Comparison of ENCODE assay signal across 1 cellular context in the genomic region with DNA sequence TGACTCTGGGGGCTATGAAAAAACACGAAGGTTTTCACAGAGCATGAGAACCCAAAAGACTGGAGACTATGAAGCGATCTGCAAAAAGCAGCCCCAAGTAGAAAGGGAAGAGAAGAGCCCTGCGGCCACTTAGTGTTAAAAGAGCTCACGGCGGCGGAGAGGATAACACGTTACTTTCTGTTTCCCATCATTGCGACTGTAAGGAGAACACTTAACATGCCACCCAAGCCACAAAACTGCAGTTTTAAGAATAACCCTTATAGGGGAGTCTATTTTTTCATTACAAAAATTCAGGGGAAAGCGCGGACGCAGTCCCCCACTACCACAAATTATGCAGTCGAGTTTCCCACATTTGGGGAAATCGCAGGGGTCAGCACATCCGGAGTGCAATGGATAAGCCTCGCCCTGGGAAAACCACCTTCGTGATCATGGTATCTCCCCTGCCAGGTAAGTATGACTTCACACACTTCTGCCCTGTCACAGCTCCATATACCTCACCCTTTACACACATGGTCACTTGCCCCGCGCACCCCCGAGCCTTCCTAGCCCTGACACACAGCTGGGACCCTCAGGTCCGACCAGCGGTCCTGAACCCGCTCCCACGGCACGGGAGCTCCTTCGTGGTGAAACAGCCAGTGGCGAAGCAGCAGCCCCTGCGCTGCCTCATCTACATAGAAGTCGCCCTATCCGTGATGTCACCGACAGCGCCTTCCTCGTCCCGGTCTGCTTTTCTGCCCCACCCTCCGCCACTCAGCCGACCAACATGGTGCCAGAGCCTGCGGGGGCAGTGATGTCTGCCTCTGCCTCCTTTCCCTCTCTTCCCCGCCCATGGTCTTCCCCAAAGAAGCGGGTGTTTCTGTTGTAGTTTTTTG.
TF ChIP-seq lines count a peak whose summit lies in the region.
"Not testable (repeated sequence)": the region's sequence is repeated elsewhere in the genome, so short reads cannot be mapped to it uniquely, and the experiment has no call there.

No MANE protein-coding gene starts in this region.

TF ChIP-seq in K562, 482 proteins besides CTCF, POLR2A, EP300 and RAD21 (continued from another document and continues in another):
- TF ChIP-seq, protein P1, sequence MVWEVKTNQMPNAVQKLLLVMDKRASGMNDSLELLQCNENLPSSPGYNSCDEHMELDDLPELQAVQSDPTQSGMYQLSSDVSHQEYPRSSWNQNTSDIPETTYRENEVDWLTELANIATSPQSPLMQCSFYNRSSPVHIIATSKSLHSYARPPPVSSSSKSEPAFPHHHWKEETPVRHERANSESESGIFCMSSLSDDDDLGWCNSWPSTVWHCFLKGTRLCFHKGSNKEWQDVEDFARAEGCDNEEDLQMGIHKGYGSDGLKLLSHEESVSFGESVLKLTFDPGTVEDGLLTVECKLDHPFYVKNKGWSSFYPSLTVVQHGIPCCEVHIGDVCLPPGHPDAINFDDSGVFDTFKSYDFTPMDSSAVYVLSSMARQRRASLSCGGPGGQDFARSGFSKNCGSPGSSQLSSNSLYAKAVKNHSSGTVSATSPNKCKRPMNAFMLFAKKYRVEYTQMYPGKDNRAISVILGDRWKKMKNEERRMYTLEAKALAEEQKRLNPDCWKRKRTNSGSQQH (CRISPR knock-in tag; IDR thresholded peaks at IDR 0.05): peak; percentile 99
- TF ChIP-seq ZNF764 (CRISPR knock-in tag; IDR thresholded peaks at IDR 0.05; ENCODE audit: low read depth): peak; percentile 77; the same call in 1 of the 2 replicates
- peak; percentile 85 to 90 for TF ChIP-seq NONO (IDR thresholded peaks at IDR 0.05; ENCODE audit: low read depth in 2 of 2, low read length in 1 of 2)
- TF ChIP-seq ZFP1 (CRISPR knock-in tag; IDR thresholded peaks at IDR 0.05): 0 out of 2 replicates have a peak, but pooled peaks have one; percentile 36
- peak; percentile 47; the same call in 1 of the 2 replicates for TF ChIP-seq CHD2 (IDR thresholded peaks at IDR 0.05; ENCODE audit: low read depth, low read length)
- TF ChIP-seq, protein P2, sequence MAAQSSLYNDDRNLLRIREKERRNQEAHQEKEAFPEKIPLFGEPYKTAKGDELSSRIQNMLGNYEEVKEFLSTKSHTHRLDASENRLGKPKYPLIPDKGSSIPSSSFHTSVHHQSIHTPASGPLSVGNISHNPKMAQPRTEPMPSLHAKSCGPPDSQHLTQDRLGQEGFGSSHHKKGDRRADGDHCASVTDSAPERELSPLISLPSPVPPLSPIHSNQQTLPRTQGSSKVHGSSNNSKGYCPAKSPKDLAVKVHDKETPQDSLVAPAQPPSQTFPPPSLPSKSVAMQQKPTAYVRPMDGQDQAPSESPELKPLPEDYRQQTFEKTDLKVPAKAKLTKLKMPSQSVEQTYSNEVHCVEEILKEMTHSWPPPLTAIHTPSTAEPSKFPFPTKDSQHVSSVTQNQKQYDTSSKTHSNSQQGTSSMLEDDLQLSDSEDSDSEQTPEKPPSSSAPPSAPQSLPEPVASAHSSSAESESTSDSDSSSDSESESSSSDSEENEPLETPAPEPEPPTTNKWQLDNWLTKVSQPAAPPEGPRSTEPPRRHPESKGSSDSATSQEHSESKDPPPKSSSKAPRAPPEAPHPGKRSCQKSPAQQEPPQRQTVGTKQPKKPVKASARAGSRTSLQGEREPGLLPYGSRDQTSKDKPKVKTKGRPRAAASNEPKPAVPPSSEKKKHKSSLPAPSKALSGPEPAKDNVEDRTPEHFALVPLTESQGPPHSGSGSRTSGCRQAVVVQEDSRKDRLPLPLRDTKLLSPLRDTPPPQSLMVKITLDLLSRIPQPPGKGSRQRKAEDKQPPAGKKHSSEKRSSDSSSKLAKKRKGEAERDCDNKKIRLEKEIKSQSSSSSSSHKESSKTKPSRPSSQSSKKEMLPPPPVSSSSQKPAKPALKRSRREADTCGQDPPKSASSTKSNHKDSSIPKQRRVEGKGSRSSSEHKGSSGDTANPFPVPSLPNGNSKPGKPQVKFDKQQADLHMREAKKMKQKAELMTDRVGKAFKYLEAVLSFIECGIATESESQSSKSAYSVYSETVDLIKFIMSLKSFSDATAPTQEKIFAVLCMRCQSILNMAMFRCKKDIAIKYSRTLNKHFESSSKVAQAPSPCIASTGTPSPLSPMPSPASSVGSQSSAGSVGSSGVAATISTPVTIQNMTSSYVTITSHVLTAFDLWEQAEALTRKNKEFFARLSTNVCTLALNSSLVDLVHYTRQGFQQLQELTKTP (IDR thresholded peaks at IDR 0.05; ENCODE audit: low read depth in 1 of 2, partially characterized antibody in 2 of 2): peak; percentile 82 to 97
- TF ChIP-seq CAMTA2 (CRISPR knock-in tag; conservative IDR thresholded peaks at IDR 0.05): peak; percentile 79; the same call in 1 of the 2 replicates
- TF ChIP-seq NCOA4 (IDR thresholded peaks at IDR 0.05; ENCODE audit: partially characterized antibody): peak; percentile 93
- TF ChIP-seq POLR2H (tag; IDR thresholded peaks at IDR 0.05; ENCODE audit: low read depth): peak; percentile 99
- TF ChIP-seq, protein P3, sequence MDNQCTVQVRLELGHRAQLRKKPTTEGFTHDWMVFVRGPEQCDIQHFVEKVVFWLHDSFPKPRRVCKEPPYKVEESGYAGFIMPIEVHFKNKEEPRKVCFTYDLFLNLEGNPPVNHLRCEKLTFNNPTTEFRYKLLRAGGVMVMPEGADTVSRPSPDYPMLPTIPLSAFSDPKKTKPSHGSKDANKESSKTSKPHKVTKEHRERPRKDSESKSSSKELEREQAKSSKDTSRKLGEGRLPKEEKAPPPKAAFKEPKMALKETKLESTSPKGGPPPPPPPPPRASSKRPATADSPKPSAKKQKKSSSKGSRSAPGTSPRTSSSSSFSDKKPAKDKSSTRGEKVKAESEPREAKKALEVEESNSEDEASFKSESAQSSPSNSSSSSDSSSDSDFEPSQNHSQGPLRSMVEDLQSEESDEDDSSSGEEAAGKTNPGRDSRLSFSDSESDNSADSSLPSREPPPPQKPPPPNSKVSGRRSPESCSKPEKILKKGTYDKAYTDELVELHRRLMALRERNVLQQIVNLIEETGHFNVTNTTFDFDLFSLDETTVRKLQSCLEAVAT (IDR thresholded peaks at IDR 0.05): peak; percentile 92 to 94
- TF ChIP-seq, protein P4, sequence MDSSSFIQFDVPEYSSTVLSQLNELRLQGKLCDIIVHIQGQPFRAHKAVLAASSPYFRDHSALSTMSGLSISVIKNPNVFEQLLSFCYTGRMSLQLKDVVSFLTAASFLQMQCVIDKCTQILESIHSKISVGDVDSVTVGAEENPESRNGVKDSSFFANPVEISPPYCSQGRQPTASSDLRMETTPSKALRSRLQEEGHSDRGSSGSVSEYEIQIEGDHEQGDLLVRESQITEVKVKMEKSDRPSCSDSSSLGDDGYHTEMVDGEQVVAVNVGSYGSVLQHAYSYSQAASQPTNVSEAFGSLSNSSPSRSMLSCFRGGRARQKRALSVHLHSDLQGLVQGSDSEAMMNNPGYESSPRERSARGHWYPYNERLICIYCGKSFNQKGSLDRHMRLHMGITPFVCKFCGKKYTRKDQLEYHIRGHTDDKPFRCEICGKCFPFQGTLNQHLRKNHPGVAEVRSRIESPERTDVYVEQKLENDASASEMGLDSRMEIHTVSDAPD (CRISPR knock-in tag; IDR thresholded peaks at IDR 0.05): peak; percentile 39; the same call in 1 of the 2 replicates
- peak; percentile 50; the same call in 1 of the 2 replicates for TF ChIP-seq NCOA1 (IDR thresholded peaks at IDR 0.05; ENCODE audit: low read depth)
- TF ChIP-seq, protein P5, sequence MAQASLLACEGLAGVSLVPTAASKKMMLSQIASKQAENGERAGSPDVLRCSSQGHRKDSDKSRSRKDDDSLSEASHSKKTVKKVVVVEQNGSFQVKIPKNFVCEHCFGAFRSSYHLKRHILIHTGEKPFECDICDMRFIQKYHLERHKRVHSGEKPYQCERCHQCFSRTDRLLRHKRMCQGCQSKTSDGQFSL (CRISPR knock-in tag; IDR thresholded peaks at IDR 0.05): peak; percentile 31; the same call in 1 of the 2 replicates
- TF ChIP-seq, protein P5 (tag; IDR thresholded peaks at IDR 0.05): not testable (repeated sequence)
- peak; percentile 93; the same call in 1 of the 2 replicates for TF ChIP-seq RUNX1 (IDR thresholded peaks at IDR 0.05; ENCODE audit: low read depth)
- peak; percentile 50; the same call in 1 of the 2 replicates for TF ChIP-seq POLR2G (IDR thresholded peaks at IDR 0.05; ENCODE audit: low read depth, low read length)
- TF ChIP-seq BCOR (IDR thresholded peaks at IDR 0.05): peak; percentile 47; the same call in 1 of the 2 replicates
- TF ChIP-seq KLF6 (CRISPR knock-in tag; IDR thresholded peaks at IDR 0.05; ENCODE audit: borderline replicate concordance): peak; percentile 14; the same call in 1 of the 2 replicates
- TF ChIP-seq SIX5 (IDR thresholded peaks at IDR 0.05; ENCODE audit: borderline replicate concordance in 1 of 2, insufficient read depth in 1 of 2, low read depth in 1 of 2, low read length in 2 of 2): 0 out of 4 replicates have a peak, but pooled peaks of 1 of the 2 experiments have one; percentile 11
- TF ChIP-seq FOXA3 (CRISPR knock-in tag; conservative IDR thresholded peaks at IDR 0.05 in 1 of 2, IDR thresholded peaks at IDR 0.05 in 1 of 2): 0 out of 4 replicates have a peak, but pooled peaks of 1 of the 2 experiments have one; percentile 29
- TF ChIP-seq, protein P6, sequence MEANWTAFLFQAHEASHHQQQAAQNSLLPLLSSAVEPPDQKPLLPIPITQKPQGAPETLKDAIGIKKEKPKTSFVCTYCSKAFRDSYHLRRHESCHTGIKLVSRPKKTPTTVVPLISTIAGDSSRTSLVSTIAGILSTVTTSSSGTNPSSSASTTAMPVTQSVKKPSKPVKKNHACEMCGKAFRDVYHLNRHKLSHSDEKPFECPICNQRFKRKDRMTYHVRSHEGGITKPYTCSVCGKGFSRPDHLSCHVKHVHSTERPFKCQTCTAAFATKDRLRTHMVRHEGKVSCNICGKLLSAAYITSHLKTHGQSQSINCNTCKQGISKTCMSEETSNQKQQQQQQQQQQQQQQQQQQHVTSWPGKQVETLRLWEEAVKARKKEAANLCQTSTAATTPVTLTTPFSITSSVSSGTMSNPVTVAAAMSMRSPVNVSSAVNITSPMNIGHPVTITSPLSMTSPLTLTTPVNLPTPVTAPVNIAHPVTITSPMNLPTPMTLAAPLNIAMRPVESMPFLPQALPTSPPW (CRISPR knock-in tag; IDR thresholded peaks at IDR 0.05): peak; percentile 50
- 0 out of 2 replicates have a peak, but pooled peaks have one; percentile 19 for TF ChIP-seq GABPA (tag; conservative IDR thresholded peaks at IDR 0.05; ENCODE audit: low read depth)
- peak; percentile 100 for TF ChIP-seq CBX1 (IDR thresholded peaks at IDR 0.05; ENCODE audit: low read depth)
- TF ChIP-seq DMBX1 (CRISPR knock-in tag; IDR thresholded peaks at IDR 0.05; ENCODE audit: borderline replicate concordance): peak; percentile 68; the same call in 1 of the 2 replicates
- TF ChIP-seq ZNF212 (CRISPR knock-in tag; IDR thresholded peaks at IDR 0.05): peak; percentile 86; the same call in 1 of the 2 replicates
- peak; percentile 87 for TF ChIP-seq ZNF780A (CRISPR knock-in tag; IDR thresholded peaks at IDR 0.05)
- peak in 1 of 2 experiments; percentile 72; a peak in 1 of 4 replicates for TF ChIP-seq TBL1XR1 (IDR thresholded peaks at IDR 0.05; ENCODE audit: low read length in 2 of 2)
- TF ChIP-seq, protein P7, sequence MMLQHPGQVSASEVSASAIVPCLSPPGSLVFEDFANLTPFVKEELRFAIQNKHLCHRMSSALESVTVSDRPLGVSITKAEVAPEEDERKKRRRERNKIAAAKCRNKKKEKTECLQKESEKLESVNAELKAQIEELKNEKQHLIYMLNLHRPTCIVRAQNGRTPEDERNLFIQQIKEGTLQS (IDR thresholded peaks at IDR 0.05): peak; percentile 46; the same call in 1 of the 2 replicates
- TF ChIP-seq, protein P7 (CRISPR knock-in tag; conservative IDR thresholded peaks at IDR 0.05): peak; percentile 61; the same call in 1 of the 2 replicates
- peak; percentile 89 for TF ChIP-seq MBD2 (IDR thresholded peaks at IDR 0.05; ENCODE audit: borderline replicate concordance, low read depth)
- peak in 1 of 2 experiments; percentile 45; a peak in 2 of 4 replicates for TF ChIP-seq TRIM24 (IDR thresholded peaks at IDR 0.05)
- TF ChIP-seq KLF13 (tag; IDR thresholded peaks at IDR 0.05; ENCODE audit: borderline replicate concordance, low read depth): 0 out of 2 replicates have a peak, but pooled peaks have one; percentile 42
- TF ChIP-seq, protein P8, sequence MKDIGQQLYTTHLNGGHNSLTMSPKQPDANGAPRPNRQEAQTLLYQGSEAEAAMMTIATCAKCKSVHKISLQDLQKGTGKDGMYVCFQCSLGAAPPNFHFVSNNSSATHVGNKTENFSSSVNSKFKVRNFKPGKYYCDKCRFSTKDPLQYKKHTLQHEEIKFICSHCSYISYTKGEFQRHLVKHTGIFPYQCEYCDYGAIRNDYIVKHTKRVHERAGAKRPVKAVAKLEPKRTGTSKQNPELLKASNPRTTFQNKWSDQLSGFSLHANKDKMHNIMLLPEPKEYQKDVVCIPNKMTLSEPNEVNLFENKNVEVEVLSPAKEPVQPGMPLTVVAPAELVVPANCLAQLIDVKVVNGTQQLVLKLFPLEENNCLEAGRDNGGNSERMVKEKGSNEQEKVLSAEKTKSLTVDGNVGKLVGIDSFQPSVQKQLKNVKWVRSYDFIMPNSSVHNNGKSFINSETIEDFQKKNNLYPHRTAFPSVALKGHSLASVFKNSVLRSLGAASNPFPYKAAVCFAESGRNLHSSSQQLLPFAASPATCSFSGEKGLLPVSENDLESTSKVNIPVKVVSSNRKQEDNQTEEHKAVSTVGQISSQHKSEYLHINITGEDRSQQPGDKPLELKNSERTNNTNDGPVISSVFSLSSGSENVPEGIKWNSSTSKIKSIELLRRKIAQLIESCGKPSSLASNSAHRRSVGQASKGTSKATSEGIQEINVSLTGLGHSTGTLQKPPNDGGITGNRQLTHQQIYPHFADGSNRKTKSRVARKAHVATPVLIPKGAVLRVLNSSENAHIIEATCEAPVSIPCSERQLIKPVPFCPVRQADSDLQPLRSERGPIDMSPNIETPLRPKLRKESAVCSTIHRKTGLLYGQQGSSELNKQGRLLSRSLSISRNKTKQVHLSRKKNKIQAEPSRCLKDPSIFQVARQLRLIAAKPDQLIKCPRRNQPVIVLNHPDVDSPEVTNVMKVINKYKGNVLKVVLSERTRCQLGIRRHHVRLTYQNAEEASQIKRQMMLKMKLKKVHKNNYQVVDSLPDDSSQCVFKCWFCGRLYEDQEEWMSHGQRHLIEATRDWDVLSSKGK (CRISPR knock-in tag; IDR thresholded peaks at IDR 0.05): peak; percentile 85; the same call in 1 of the 2 replicates
- TF ChIP-seq ZNF384 (IDR thresholded peaks at IDR 0.05; ENCODE audit: low read depth, low read length): peak; percentile 55; the same call in 1 of the 2 replicates
- peak; percentile 40; the same call in 1 of the 2 replicates for TF ChIP-seq NCOA6 (IDR thresholded peaks at IDR 0.05)
- TF ChIP-seq CEBPG (CRISPR knock-in tag; IDR thresholded peaks at IDR 0.05): peak; percentile 56; the same call in 1 of the 2 replicates
- not testable (repeated sequence) for TF ChIP-seq CEBPG (tag; conservative IDR thresholded peaks at IDR 0.05 in 1 of 2, IDR thresholded peaks at IDR 0.05 in 1 of 2)
- TF ChIP-seq NFIC (IDR thresholded peaks at IDR 0.05): peak; percentile 83
